In the genomic region with DNA sequence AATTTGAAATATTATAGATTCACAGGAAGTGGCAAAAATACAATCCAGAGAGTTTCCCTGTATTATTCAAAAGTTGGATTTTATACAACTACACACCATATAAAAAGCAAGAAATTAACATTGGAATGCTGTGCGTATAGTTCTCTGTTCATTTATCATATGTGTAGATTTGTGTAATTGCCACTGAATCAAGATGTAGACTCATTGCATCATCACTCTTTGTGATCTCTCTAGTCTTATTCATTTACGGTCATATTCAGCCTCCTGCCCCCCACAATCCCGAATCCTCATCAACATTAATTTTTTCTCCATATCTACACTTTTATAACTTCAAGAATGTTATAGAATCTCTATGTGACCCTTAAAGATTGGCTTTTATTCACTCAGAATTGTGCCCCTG, we compare ENCODE assay signal across 26 cellular contexts.
"Had no signal": no experiment of that assay in that cellular context is flagged by ENCODE, and none has a peak within 500 bp of the region (broad histone marks: within the 10 kb centered on the region; RNA-seq: fewer than 3 reads in every experiment).

No MANE protein-coding gene starts in this region.

- H3K27me3 ChIP-seq: body of pancreas, colonic mucosa, foreskin keratinocyte had no signal

- H3K36me3 ChIP-seq: adrenal gland, colonic mucosa, esophagus muscularis mucosa, gastroesophageal sphincter had no signal

- H3K4me3 ChIP-seq: adrenal gland, body of pancreas, colonic mucosa, esophagus muscularis mucosa, gastroesophageal sphincter had no signal

- H3K27ac ChIP-seq: adrenal gland, body of pancreas, colonic mucosa, esophagus muscularis mucosa, foreskin keratinocyte, gastroesophageal sphincter had no signal

- DNase-seq: activated CD4-positive, alpha-beta memory T cell treated with anti-CD3 and anti-CD28 coated beads for 36 hours; activated CD4-positive, alpha-beta T cell treated with anti-CD3 and anti-CD28 coated beads for 36 hours; activated CD4-positive, alpha-beta T cell treated with anti-CD3 and anti-CD28 coated beads, Interleukin-2, amount 10 ng/mL, durations not matched to agents 24 days and 14 days; activated CD4-positive, CD25-positive, alpha-beta regulatory T cell; activated CD4-positive, CD25-positive, alpha-beta regulatory T cell treated with anti-CD3 and anti-CD28 coated beads, Interleukin-2, amount 50 U/mL, for 72 hours; activated CD8-positive, alpha-beta memory T cell treated with anti-CD3 and anti-CD28 coated beads, Interleukin-2, amount 10 ng/mL, durations not matched to agents 7 days and 5 days; activated CD8-positive, alpha-beta memory T cell treated with anti-CD3 and anti-CD28 coated beads, Interleukin-2, amount 50 U/mL, for 4 hours; activated CD8-positive, alpha-beta T cell treated with anti-CD3 and anti-CD28 coated beads, Interleukin-2, amount 10 ng/mL, durations not matched to agents 7 days and 5 days; activated effector memory CD4-positive, alpha-beta T cell treated with anti-CD3 and anti-CD28 coated beads, Interleukin-2, amount 50 U/mL, for 16 hours; activated naive CD4-positive, alpha-beta T cell treated with anti-CD3 and anti-CD28 coated beads for 36 hours; activated naive CD8-positive, alpha-beta T cell treated with anti-CD3 and anti-CD28 coated beads for 36 hours; activated naive CD8-positive, alpha-beta T cell treated with anti-CD3 and anti-CD28 coated beads, Interleukin-2, amount 50 U/mL, for 24 hours; activated T-cell treated with anti-CD3 and anti-CD28 coated beads, Interleukin-2, amount 50 U/mL, for 1 hour; activated T-cell treated with anti-CD3 and anti-CD28 coated beads, Interleukin-2, amount 50 U/mL, for 48 hours; adrenal gland; amygdala; aorta; body of pancreas; cerebellar nuclear complex; colonic mucosa; effector memory CD4-positive, alpha-beta T cell; erythroblast; foreskin keratinocyte; T-helper 2 cell had no signal

- ATAC-seq: activated CD4-positive, alpha-beta T cell treated with anti-CD3 and anti-CD28 coated beads for 36 hours; activated CD8-positive, alpha-beta memory T cell treated with anti-CD3 and anti-CD28 coated beads, Interleukin-2, amount 10 ng/mL, durations not matched to agents 7 days and 5 days; activated CD8-positive, alpha-beta T cell treated with anti-CD3 and anti-CD28 coated beads, Interleukin-2, amount 10 ng/mL, durations not matched to agents 7 days and 5 days; activated naive CD8-positive, alpha-beta T cell treated with anti-CD3 and anti-CD28 coated beads, Interleukin-2, amount 50 U/mL, for 24 hours; body of pancreas; gastroesophageal sphincter had no signal

- H3K9me3 ChIP-seq: adrenal gland, body of pancreas, colonic mucosa, esophagus muscularis mucosa, gastroesophageal sphincter had no signal

- H3K4me1 ChIP-seq: adrenal gland, body of pancreas, colonic mucosa, esophagus muscularis mucosa, foreskin keratinocyte, gastroesophageal sphincter had no signal
